In the genomic region with DNA sequence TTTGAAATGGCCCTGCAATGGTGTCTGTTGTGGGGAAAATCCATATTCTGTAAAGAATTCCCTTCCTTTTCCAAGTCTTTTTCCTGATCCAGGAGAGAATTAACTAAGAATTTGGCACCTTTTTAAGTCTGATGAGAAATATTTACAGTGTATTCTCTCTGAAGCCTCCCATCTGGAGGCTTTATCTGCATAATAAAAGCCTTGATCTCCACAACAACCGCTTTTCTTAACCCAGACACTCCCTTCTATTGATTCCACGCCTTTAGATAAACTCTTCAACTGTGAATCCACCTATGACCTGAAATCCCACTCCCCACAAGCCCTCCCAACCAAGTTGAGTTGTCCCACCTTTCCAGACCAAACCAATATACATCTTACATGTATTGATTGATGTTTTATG, we compare ENCODE assay signal across 36 cellular contexts. TPM values are rescaled to one million over a fixed set of nuclear protein-coding genes. Genes with fewer than 3 reads are reported as not detected.
"Had no signal": no experiment of that assay in that cellular context is flagged by ENCODE, and none has a peak within 500 bp of the region (broad histone marks: within the 10 kb centered on the region; RNA-seq: fewer than 3 reads in every experiment).

No MANE protein-coding gene starts in this region.

- H3K36me3 ChIP-seq: brain microvascular endothelial cell, gastrocnemius medialis, ovary, right lobe of liver, thoracic aorta, uterus had no signal

- H3K27me3 ChIP-seq: brain microvascular endothelial cell, gastrocnemius medialis, hepatocyte, ovary, right lobe of liver, uterus had no signal

- H3K9me3 ChIP-seq: gastrocnemius medialis, ovary, right lobe of liver, thoracic aorta, uterus had no signal

- H3K4me1 ChIP-seq: gastrocnemius medialis, right lobe of liver, uterus had no signal

- FAIRE-seq: astrocyte, keratinocyte, TTC549 had no signal

- H3K27ac ChIP-seq: brain microvascular endothelial cell, coronary artery, dorsolateral prefrontal cortex, gastrocnemius medialis, hepatocyte, ovary, right lobe of liver, skin epidermis, thoracic aorta, uterus, VCaP had no signal

- H3K4me3 ChIP-seq: coronary artery, dorsolateral prefrontal cortex, gastrocnemius medialis, hepatocyte, ovary, right lobe of liver, skin epidermis, thoracic aorta, uterus had no signal

- ATAC-seq: activated CD4-positive, CD25-positive, alpha-beta regulatory T cell treated with anti-CD3 and anti-CD28 coated beads, Interleukin-2, amount 50 U/mL, for 24 hours; gastrocnemius medialis; left cardiac atrium; left ventricle myocardium superior; naive thymus-derived CD4-positive, alpha-beta T cell; right lobe of liver; stimulated activated effector memory CD8-positive, alpha-beta T cell treated with anti-CD3 and anti-CD28 coated beads, Interleukin-12 subunit alpha, Interleukin-12 subunit beta, amount 100 ng/mL, for 72 hours had no signal

- DNase-seq: activated CD4-positive, alpha-beta T cell treated with anti-CD3 and anti-CD28 coated beads for 48 hours; activated CD4-positive, alpha-beta T cell treated with anti-CD3 and anti-CD28 coated beads, Interleukin-2, amount 50 U/mL, for 48 hours; activated CD8-positive, alpha-beta memory T cell treated with anti-CD3 and anti-CD28 coated beads for 24 hours; activated gamma-delta T cell; activated naive CD4-positive, alpha-beta T cell treated with anti-CD3 and anti-CD28 coated beads, Interleukin-2, amount 50 U/mL, for 16 hours; activated T-cell treated with anti-CD3 and anti-CD28 coated beads, Interleukin-2, amount 50 U/mL, for 24 hours; amniotic stem cell; brain microvascular endothelial cell; dorsolateral prefrontal cortex; effector memory CD4-positive, alpha-beta T cell; erythroblast; gastrocnemius medialis; left cardiac atrium; left ventricle myocardium superior; naive thymus-derived CD4-positive, alpha-beta T cell; ovary; right lobe of liver; stimulated activated CD4-positive, alpha-beta T cell treated with anti-CD3 and anti-CD28 coated beads, Interleukin-4, amount 100 ng/mL, for 24 hours; trophoblast cell; uterus had no signal

- H3K79me2 ChIP-seq: hepatocyte had no signal

- H2AFZ ChIP-seq: hepatocyte had no signal

- H3K4me2 ChIP-seq: hepatocyte had no signal

RNA-seq across cellular contexts. Expression of gene TMPRSS11E, which starts 43.1 kb away (rescaled TPM):
- total RNA-seq: cardiac septum; cerebellum; dorsolateral prefrontal cortex; gastrocnemius medialis; left cardiac atrium; left ventricle myocardium superior; lung microvascular endothelial cell; naive thymus-derived CD4-positive, alpha-beta T cell; ovary; renal cortical epithelial cell; right lobe of liver; subcutaneous adipose tissue; thoracic aorta; uterus had no signal
- polyA plus RNA-seq: naive thymus-derived CD4-positive, alpha-beta T cell; neural cell; ovary had no signal
